15 cellular contexts compared by ENCODE assay signal in the genomic region with DNA sequence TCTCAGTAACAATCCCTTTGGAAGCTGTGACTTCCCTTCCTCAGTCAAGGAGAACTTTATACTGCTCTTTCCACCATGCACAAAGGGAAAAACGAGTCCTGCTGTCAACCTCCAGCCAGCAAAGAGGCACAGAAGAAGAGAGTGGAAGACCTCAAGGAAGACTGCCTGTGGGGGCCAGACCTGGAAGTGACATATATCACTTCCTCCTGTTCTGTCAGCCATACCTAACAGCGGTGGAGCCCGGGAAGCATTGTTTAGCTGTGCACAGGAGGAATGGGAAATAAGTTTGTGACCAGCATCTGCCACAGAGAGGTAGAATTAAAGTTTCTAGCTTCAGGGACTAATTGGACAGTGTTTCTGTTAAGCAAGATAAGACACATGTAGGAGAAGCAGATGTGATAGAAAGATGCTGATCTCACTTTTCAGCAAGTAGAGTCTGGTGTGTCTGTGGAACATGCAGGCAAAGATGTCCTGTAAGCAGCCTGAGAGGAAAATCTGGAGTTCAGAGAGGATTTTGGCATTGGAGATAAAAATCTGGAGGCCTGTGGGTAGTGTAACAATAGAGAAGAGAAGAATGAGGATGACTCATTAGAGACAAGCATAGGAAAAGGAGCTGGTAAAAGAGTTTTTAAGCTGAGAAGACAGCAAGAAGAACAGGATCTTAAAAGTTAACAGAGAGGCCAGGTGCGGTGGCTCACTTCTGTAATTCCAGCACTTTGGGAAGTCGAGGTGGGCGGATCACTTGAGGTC.
DNase-seq lines count a peak whose midpoint lies in the region; TF ChIP-seq lines count a peak whose summit lies in the region.
"Had no signal": no experiment of that assay in that cellular context is flagged by ENCODE, and none has a peak within 500 bp of the region (broad histone marks: within the 10 kb centered on the region; RNA-seq: fewer than 3 reads in every experiment).

No MANE protein-coding gene starts in this region.

- no peak for TF ChIP-seq EP300 in transverse colon (IDR thresholded peaks at IDR 0.05; ENCODE audit: low read depth)

- no CpG with 5 or more reads among the region's 6 CpGs for WGBS in mesendoderm (ENCODE audit: extremely low coverage, insufficient coverage, low lambda C conversion rate)
- WGBS in transverse colon (ENCODE audit: low coverage in 1 of 2), 2 donors: 84% methylated on average over 6 of the region's 6 CpGs; no CpG with 5 or more reads in 1 of the 2 donors

- H3K9me3 ChIP-seq in transverse colon: no peaks in the 10 kb centered on the region
- H3K9me3 ChIP-seq: left ventricle myocardium inferior, MG63 had no signal

- H3K36me3 ChIP-seq in mesendoderm (ENCODE audit: control insufficient read depth, insufficient read depth, low read length): no peaks in the 10 kb centered on the region
- H3K36me3 ChIP-seq in transverse colon: no peaks in the 10 kb centered on the region
- H3K36me3 ChIP-seq: left ventricle myocardium inferior, MG63 had no signal

- H3K4me1 Mint-ChIP-seq in immature natural killer cell: no peaks in the 10 kb centered on the region

- H2BK15ac ChIP-seq in mesendoderm (replicated peaks; ENCODE audit: low read depth): no peak overlapping the region

- H3K4ac ChIP-seq in mesendoderm (ENCODE audit: low read depth, low read length): no peak overlapping the region

- TF ChIP-seq CTCF in choroid plexus epithelial cell (conservative IDR thresholded peaks at IDR 0.05; ENCODE audit: low read depth, low read length): no peak
- no peak for TF ChIP-seq CTCF in transverse colon (IDR thresholded peaks at IDR 0.05)

- H3K27me3 ChIP-seq in mesendoderm (ENCODE audit: insufficient read depth, low read length, poor library complexity) (no peaks in the 10 kb centered on the region), transverse colon (no peaks in the 10 kb centered on the region)
- H3K27me3 ChIP-seq: MG63 had no signal

- H3K4me3 ChIP-seq in choroid plexus epithelial cell (ENCODE audit: low read depth, low read length) (no peak overlapping the region), mesendoderm (ENCODE audit: low read length) (no peak overlapping the region), transverse colon (no peak overlapping the region)
- H3K4me3 ChIP-seq: left ventricle myocardium inferior, MG63 had no signal

- H2BK120ac ChIP-seq in mesendoderm (ENCODE audit: low read depth, low read length): no peak overlapping the region

- H3K27ac Mint-ChIP-seq in immature natural killer cell: no peak overlapping the region
- H3K27ac Mint-ChIP-seq: CD8-positive, alpha-beta memory T cell; nephron had no signal

- no peaks in the 10 kb centered on the region for H3K79me1 ChIP-seq in mesendoderm (ENCODE audit: low read length)

- H3K4me1 ChIP-seq in mesendoderm (ENCODE audit: control insufficient read depth, low read depth, low read length) (no peaks in the 10 kb centered on the region), transverse colon (peaks cover 0 to 2% (median 0%) of the 10 kb centered on the region in 4 donors)
- H3K4me1 ChIP-seq: left ventricle myocardium inferior had no signal

- H3K56ac ChIP-seq in mesendoderm (ENCODE audit: low read length): peak overlapping the region; percentile 18

- no peak overlapping the region for H3K4me2 ChIP-seq in mesendoderm (ENCODE audit: low read length)

- no peak overlapping the region for H3K4me3 Mint-ChIP-seq in immature natural killer cell
- H3K4me3 Mint-ChIP-seq: CD8-positive, alpha-beta memory T cell; nephron had no signal

- H2AK5ac ChIP-seq in mesendoderm (ENCODE audit: low read length): no peak overlapping the region

- no peak overlapping the region for H2BK5ac ChIP-seq in mesendoderm (ENCODE audit: low read length)

- intact Hi-C loops in transverse colon (cut with DNase I; ENCODE audit: low total_unique reads): no loop called here

- H3K23ac ChIP-seq in mesendoderm (ENCODE audit: low read length): no peak overlapping the region

- no peak overlapping the region for H3K27ac ChIP-seq in mesendoderm (ENCODE audit: low read depth, low read length)
- H3K27ac ChIP-seq in transverse colon: no peak overlapping the region
- H3K27ac ChIP-seq: left ventricle myocardium inferior had no signal

- no peak overlapping the region for H3K9ac ChIP-seq in mesendoderm (ENCODE audit: low read length)

- H3K27me3 Mint-ChIP-seq in immature natural killer cell (ENCODE audit: low read depth in 3 of 3): peaks cover 0 to 2% (median 1%) of the 10 kb centered on the region in 3 donors

- no peaks in the 10 kb centered on the region for H3K79me2 ChIP-seq in mesendoderm (ENCODE audit: control insufficient read depth, insufficient read depth, low read length)

- TF ChIP-seq POLR2A in transverse colon (IDR thresholded peaks at IDR 0.05): no peak

- H3K36me3 Mint-ChIP-seq in immature natural killer cell: no peaks in the 10 kb centered on the region
- H3K36me3 Mint-ChIP-seq: CD8-positive, alpha-beta memory T cell had no signal

- DNase-seq in EH (ENCODE audit: low read depth): peak; percentile 29
- peak; percentile 26 for DNase-seq in KBM-7
- DNase-seq in choroid plexus epithelial cell (ENCODE audit: low read depth): peak; percentile 13
- DNase-seq in mesendoderm: peak; percentile 71
- DNase-seq in transverse colon: no peak
- no peak for DNase-seq in NCI-H1105 treated with DMSO at 0.1 percent for 48 hours (lab: John Stamatoyannopoulos, UW)
- no peak for DNase-seq in CD1c-positive myeloid dendritic cell (ENCODE audit: extremely low spot score)
- DNase-seq in immature natural killer cell: no peak
- DNase-seq: activated CD4-positive, CD25-positive, alpha-beta regulatory T cell treated with anti-CD3 and anti-CD28 coated beads, Interleukin-2, amount 50 U/mL, for 72 hours; CD8-positive, alpha-beta memory T cell; effector CD8-positive, alpha-beta T cell; left ventricle myocardium inferior; MG63; NCI-H2171 had no signal

- H3K9me3 Mint-ChIP-seq in immature natural killer cell: no peaks in the 10 kb centered on the region
- H3K9me3 Mint-ChIP-seq: CD8-positive, alpha-beta memory T cell; nephron had no signal

- H4K8ac ChIP-seq in mesendoderm (ENCODE audit: low read depth, low read length): no peak overlapping the region

- no peak overlapping the region for H3K18ac ChIP-seq in mesendoderm (ENCODE audit: low read length)

- H4K5ac ChIP-seq in mesendoderm (ENCODE audit: low read length): no peak overlapping the region

- in situ Hi-C loops in KBM-7 (cut with MboI; ENCODE audit: low pct_unique_long_range_greater_than_20kb, low sequenced_read_pairs) (no loop called here), transverse colon (cut with MboI; ENCODE audit: low pct_ligation_motif_present in 1 of 4, low pct_unique_long_range_greater_than_20kb in 1 of 4, low sequenced_read_pairs in 3 of 4) (no loop called here)

Comparison
In these comparisons a context has a peak if more than half of its experiments do, and no peak if none do; other contexts are left out.
1. DNase-seq: peak in EH (single experiment), KBM-7 (single experiment), choroid plexus epithelial cell (single experiment) and mesendoderm (single experiment); none in transverse colon (single experiment), NCI-H1105 treated with DMSO at 0.1 percent for 48 hours (single experiment), CD1c-positive myeloid dendritic cell (single experiment) and immature natural killer cell (0 of 3).